In genomic region chr5:54761213-54761701, GRCh38 we compare ENCODE assay signal across 12 cellular contexts.
DNase-seq lines count a peak whose midpoint lies in the region; ATAC-seq and TF ChIP-seq lines count a peak whose summit lies in the region.
"Had no signal": no experiment of that assay in that cellular context is flagged by ENCODE, and none has a peak within 500 bp of the region (broad histone marks: within the 10 kb centered on the region; RNA-seq: fewer than 3 reads in every experiment).

No MANE protein-coding gene starts in this region.

- peak; percentile 98 for DNase-seq in GM04504 (ENCODE audit: low read depth)
- peak in 1 of 2 donors; percentile 85 for DNase-seq in ascending aorta (ENCODE audit: low spot score in 2 of 2)
- DNase-seq in heart right ventricle, result no peak
- DNase-seq in skeletal muscle cell (ENCODE audit: low read depth), result peak; percentile 100
- DNase-seq: activated naive CD4-positive, alpha-beta T cell treated with anti-CD3 and anti-CD28 coated beads for 36 hours; DMS153; mammary epithelial cell; NCI-H2171 treated with DMSO at 0.1 percent for 48 hours had no signal

- 36 to 55% methylated on average over 2 of the region's 2 CpGs for WGBS in heart right ventricle, 2 donors

- intact Hi-C loops in ascending aorta (cut with DNase I) (loop anchor here (5.0 kb wide), 2 partner anchors 46 to 59 kb away; no protein-coding TSS in a partner anchor), heart right ventricle (cut with DNase I) (no loop called here)

- no peak for TF ChIP-seq CTCF in ascending aorta (IDR thresholded peaks at IDR 0.05)
- TF ChIP-seq CTCF in heart right ventricle (IDR thresholded peaks at IDR 0.05), result no peak

- H3K27ac ChIP-seq in ascending aorta, result peak overlapping the region; percentile 52 to 75
- H3K27ac ChIP-seq in heart right ventricle, result peak overlapping the region in 2 of 10 donors; percentile 41 to 42

- no peaks in the 10 kb centered on the region for H3K27me3 ChIP-seq in ascending aorta
- no peaks in the 10 kb centered on the region for H3K27me3 ChIP-seq in heart right ventricle

- H3K4me3 ChIP-seq in ascending aorta, result no peak overlapping the region
- H3K4me3 ChIP-seq in heart right ventricle, result no peak overlapping the region
- no peak overlapping the region for H3K4me3 ChIP-seq in skeletal muscle cell (ENCODE audit: low read depth, low read length)

- ATAC-seq in heart right ventricle (peak; percentile 29 to 93 (median 62)), HG02610 (IDR thresholded peaks at IDR 0.05; ENCODE audit: unreplicated experiment) (no peak), GM21786 (IDR thresholded peaks at IDR 0.05; ENCODE audit: unreplicated experiment) (no peak), HG02885 (IDR thresholded peaks at IDR 0.05; ENCODE audit: poor library complexity, unreplicated experiment) (no peak), GM18520 (IDR thresholded peaks at IDR 0.05; ENCODE audit: unreplicated experiment) (no peak)

- H3K4me1 ChIP-seq in ascending aorta (peaks cover 0 to 20% of the 10 kb centered on the region in 2 donors), heart right ventricle (peaks cover 0 to 40% (median 10%) of the 10 kb centered on the region in 9 donors)

- H3K36me3 ChIP-seq in ascending aorta, result no peaks in the 10 kb centered on the region
- H3K36me3 ChIP-seq in heart right ventricle, result no peaks in the 10 kb centered on the region

- H3K9me3 ChIP-seq in ascending aorta (no peaks in the 10 kb centered on the region), heart right ventricle (no peaks in the 10 kb centered on the region)

Comparison
In these comparisons a context has a peak if more than half of its experiments do, and no peak if none do; other contexts are left out.
1. DNase-seq: peak in GM04504 (single experiment) and skeletal muscle cell (single experiment); none in heart right ventricle (0 of 2).
2. ATAC-seq: peak in heart right ventricle (8 of 8); none in HG02610 (single experiment), GM21786 (single experiment), HG02885 (single experiment) and GM18520 (single experiment).